Comparison of ENCODE assay signal across 10 cellular contexts in the genomic region with DNA sequence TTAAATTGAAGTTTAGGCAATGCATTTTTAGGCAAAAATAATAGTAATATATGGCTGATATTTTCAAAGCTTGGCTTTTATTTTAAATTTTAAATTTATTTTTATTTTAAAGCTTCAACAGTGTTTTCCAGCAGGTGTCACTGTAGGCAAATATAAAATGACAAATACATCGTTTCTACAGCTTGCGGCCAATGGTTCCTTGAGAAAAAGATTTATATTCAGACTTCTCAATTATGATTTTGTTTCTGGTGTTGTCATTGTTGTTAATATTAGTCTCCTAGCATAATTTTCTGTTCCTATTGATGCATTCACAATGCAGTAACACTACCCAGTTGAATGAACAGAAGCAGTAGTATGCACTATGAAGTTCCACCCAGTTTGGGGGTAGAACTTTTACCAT.
A peak's percentile ranks its signal among the peaks of the same experiment; 100 is the strongest.
DNase-seq lines count a peak whose midpoint lies in the region; ATAC-seq, FAIRE-seq and TF ChIP-seq lines count a peak whose summit lies in the region.
"Had no signal": no experiment of that assay in that cellular context is flagged by ENCODE, and none has a peak within 500 bp of the region (broad histone marks: within the 10 kb centered on the region; RNA-seq: fewer than 3 reads in every experiment).

No MANE protein-coding gene starts in this region.

- no peak overlapping the region for H2AFZ ChIP-seq in Loucy (ENCODE audit: low read length)

- H3K36me3 ChIP-seq in Loucy (ENCODE audit: insufficient read depth, low read length), result no peaks in the 10 kb centered on the region

- H3K4me2 ChIP-seq in Loucy (ENCODE audit: low read depth, low read length, poor library complexity, severe bottlenecking), result no peak overlapping the region

- DNase-seq in D721Med (ENCODE audit: insufficient read length, low spot score), result no peak
- peak; percentile 8 for DNase-seq in SW480 (ENCODE audit: low spot score)
- DNase-seq in kidney tubule cell (ENCODE audit: low spot score), result peak; percentile 17
- DNase-seq: activated naive CD8-positive, alpha-beta T cell treated with anti-CD3 and anti-CD28 coated beads for 36 hours; naive thymus-derived CD4-positive, alpha-beta T cell had no signal

- FAIRE-seq in D721Med (lab: Jason Lieb, UNC), result no peak

- no peak for ATAC-seq in GM19395 (IDR thresholded peaks at IDR 0.05; ENCODE audit: unreplicated experiment)
- ATAC-seq in GM21526 (IDR thresholded peaks at IDR 0.05; ENCODE audit: low FRiP score, unreplicated experiment), result no peak
- no peak for ATAC-seq in GM18498 (IDR thresholded peaks at IDR 0.05; ENCODE audit: unreplicated experiment)
- no peak for ATAC-seq in HG02610 (IDR thresholded peaks at IDR 0.05; ENCODE audit: unreplicated experiment)
- ATAC-seq: naive thymus-derived CD4-positive, alpha-beta T cell had no signal

- TF ChIP-seq CTCF in D721Med (IDR thresholded peaks at IDR 0.05; ENCODE audit: insufficient read depth, missing control alignments) (peak; percentile 42), Loucy (conservative IDR thresholded peaks at IDR 0.05; ENCODE audit: low read length) (peak; percentile 44; the same call in 1 of the 2 replicates)

- no peak overlapping the region for H3K9ac ChIP-seq in Loucy (ENCODE audit: low read depth, low read length, poor library complexity, severe bottlenecking)

- no peaks in the 10 kb centered on the region for H3F3A ChIP-seq in Loucy (ENCODE audit: low read depth)

- no peaks in the 10 kb centered on the region for H3K79me2 ChIP-seq in Loucy (ENCODE audit: insufficient read depth, low read length)

- no peaks in the 10 kb centered on the region for H3K4me1 ChIP-seq in Loucy (ENCODE audit: insufficient read depth, low read length, poor library complexity, severe bottlenecking)

- no peaks in the 10 kb centered on the region for H3K9me3 ChIP-seq in Loucy (ENCODE audit: insufficient read depth, low read depth, low read length)

- no peaks in the 10 kb centered on the region for H3K27me3 ChIP-seq in Loucy (ENCODE audit: insufficient read depth, low read length, poor library complexity, severe bottlenecking)

- H3K4me3 ChIP-seq in Loucy (ENCODE audit: low read length, poor library complexity, severe bottlenecking), result no peak overlapping the region

- no peaks in the 10 kb centered on the region for H3K9me2 ChIP-seq in Loucy (replicated peaks; ENCODE audit: low read depth, low read length)

- no peaks in the 10 kb centered on the region for H4K20me1 ChIP-seq in Loucy (ENCODE audit: insufficient read depth, low read length, poor library complexity, severe bottlenecking)
